ENCODE assay signal across 24 cellular contexts in the genomic region with DNA sequence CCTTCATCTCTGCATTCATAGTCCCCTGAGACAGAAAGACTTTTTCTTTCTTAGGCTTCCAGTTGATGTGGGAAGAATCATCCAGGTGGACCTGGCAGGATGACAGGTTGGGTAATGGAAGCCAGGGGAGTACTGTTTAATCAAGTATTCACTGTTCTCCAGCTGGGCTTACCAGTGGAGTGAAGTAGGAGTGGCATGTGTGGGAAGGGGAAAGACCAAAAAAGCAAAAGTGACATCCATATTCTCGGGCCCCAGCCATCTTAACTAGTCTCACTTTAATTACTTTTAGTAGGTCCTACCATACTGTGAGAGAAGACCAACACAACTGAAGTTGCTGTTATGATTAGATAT. TPM values are rescaled to one million over a fixed set of nuclear protein-coding genes. Genes with fewer than 3 reads are reported as not detected.
DNase-seq lines count a peak whose midpoint lies in the region; ATAC-seq, FAIRE-seq and TF ChIP-seq lines count a peak whose summit lies in the region.
"Had no signal": no experiment of that assay in that cellular context is flagged by ENCODE, and none has a peak within 500 bp of the region (broad histone marks: within the 10 kb centered on the region; RNA-seq: fewer than 3 reads in every experiment).

No MANE protein-coding gene starts in this region.

- no peak for TF ChIP-seq EP300 in HepG2 (IDR thresholded peaks at IDR 0.05; ENCODE audit: low read depth in 2 of 2, low read length in 2 of 2)
- TF ChIP-seq EP300 in HepG2 (CRISPR knock-in tag; IDR thresholded peaks at IDR 0.05; ENCODE audit: borderline replicate concordance): no peak

- no peaks in the 10 kb centered on the region for H3K9me3 Mint-ChIP-seq in CD4-positive, alpha-beta T cell
- H3K9me3 Mint-ChIP-seq in dendritic cell treated with granulocyte-macrophage colony-stimulating factor and Interleukin-4, amounts not matched to agents 40 ng/mL and 50 ng/mL, for 4 days: no peaks in the 10 kb centered on the region
- H3K9me3 Mint-ChIP-seq: WTC11 had no signal

- no peak for TF ChIP-seq POLR2A in HepG2 (IDR thresholded peaks at IDR 0.05; ENCODE audit: insufficient read depth in 1 of 2, low read depth in 2 of 2, low read length in 2 of 2)

- H3K4me3 Mint-ChIP-seq in CD4-positive, alpha-beta T cell: no peak overlapping the region
- H3K4me3 Mint-ChIP-seq in dendritic cell treated with granulocyte-macrophage colony-stimulating factor and Interleukin-4, amounts not matched to agents 40 ng/mL and 50 ng/mL, for 4 days: no peak overlapping the region
- H3K4me3 Mint-ChIP-seq: activated naive CD8-positive, alpha-beta T cell; WTC11 had no signal

- no peaks in the 10 kb centered on the region for H3K36me3 ChIP-seq in HepG2 (replicated peaks in 1 of 2; ENCODE audit: control insufficient read depth in 1 of 2, insufficient read depth in 2 of 2, low read length in 2 of 2)
- H3K36me3 ChIP-seq: transverse colon had no signal

- CTCF ChIA-PET in CD4-positive, alpha-beta T cell (lab: Charles Lee): no interaction called here
- CTCF ChIA-PET in HepG2 (lab: Yijun Ruan, JAX; ENCODE audit: low intra/inter-chr PET ratio, low total read pairs): no interaction called here

- no peak for FAIRE-seq in HepG2 (lab: Jason Lieb, UNC)

- in situ Hi-C loops in HepG2 (cut with HindIII; ENCODE audit: extremely low pct_ligation_motif_present, low pct_unique_long_range_greater_than_20kb): no loop called here

- H3K27me3 ChIP-seq in CD4-positive, alpha-beta T cell (ENCODE audit: control insufficient read depth, insufficient read depth, low read length): no peaks in the 10 kb centered on the region
- H3K27me3 ChIP-seq in HL-60 (ENCODE audit: insufficient read depth, poor library complexity, severe bottlenecking): no peaks in the 10 kb centered on the region
- no peaks in the 10 kb centered on the region for H3K27me3 ChIP-seq in HepG2 (ENCODE audit: control insufficient read depth in 1 of 2, insufficient read depth in 2 of 2, low read length in 2 of 2)
- H3K27me3 ChIP-seq: transverse colon had no signal

- no peak for TF ChIP-seq RAD21 in HepG2 (CRISPR knock-in tag; IDR thresholded peaks at IDR 0.05)

- H3K79me2 ChIP-seq in HepG2 (ENCODE audit: insufficient read depth, low read length): no peaks in the 10 kb centered on the region

- H3K27ac ChIP-seq in CD4-positive, alpha-beta T cell (ENCODE audit: low read depth, low read length): no peak overlapping the region
- peak overlapping the region; percentile 100 for H3K27ac ChIP-seq in HL-60 (replicated peaks)
- no peak overlapping the region for H3K27ac ChIP-seq in HepG2 (ENCODE audit: extremely low read length, insufficient read depth, low read length)
- H3K27ac ChIP-seq: epithelial cell of prostate, transverse colon had no signal

- ATAC-seq in CD4-positive, alpha-beta T cell (ENCODE audit: poor library complexity): no peak
- no peak for ATAC-seq in HepG2
- ATAC-seq in GM21529 (IDR thresholded peaks at IDR 0.05; ENCODE audit: unreplicated experiment): no peak
- ATAC-seq: heart right ventricle; left colon; naive thymus-derived CD4-positive, alpha-beta T cell; WTC11 had no signal

- H2AFZ ChIP-seq in HepG2 (ENCODE audit: low read length): no peak overlapping the region

- H4K20me1 ChIP-seq in HepG2 (ENCODE audit: insufficient read depth, low read length): no peaks in the 10 kb centered on the region

- WGBS in HepG2 (ENCODE audit: low lambda C conversion rate): 0% methylated on average over 1 of the region's 1 CpG

- no peaks in the 10 kb centered on the region for H3K27me3 Mint-ChIP-seq in CD4-positive, alpha-beta T cell
- peaks cover 4% of the 10 kb centered on the region for H3K27me3 Mint-ChIP-seq in dendritic cell treated with granulocyte-macrophage colony-stimulating factor and Interleukin-4, amounts not matched to agents 40 ng/mL and 50 ng/mL, for 4 days
- H3K27me3 Mint-ChIP-seq: activated naive CD8-positive, alpha-beta T cell; naive thymus-derived CD4-positive, alpha-beta T cell had no signal

- H3K36me3 Mint-ChIP-seq in CD4-positive, alpha-beta T cell (ENCODE audit: low read depth): no peaks in the 10 kb centered on the region
- H3K36me3 Mint-ChIP-seq in dendritic cell treated with granulocyte-macrophage colony-stimulating factor and Interleukin-4, amounts not matched to agents 40 ng/mL and 50 ng/mL, for 4 days (ENCODE audit: low read depth): peaks cover 27% of the 10 kb centered on the region
- H3K36me3 Mint-ChIP-seq: activated naive CD8-positive, alpha-beta T cell; WTC11 had no signal

- no peaks in the 10 kb centered on the region for H3K9me3 ChIP-seq in CD4-positive, alpha-beta T cell (ENCODE audit: control insufficient read depth, low read length)
- no peaks in the 10 kb centered on the region for H3K9me3 ChIP-seq in HepG2 (ENCODE audit: low read length)
- H3K9me3 ChIP-seq: heart right ventricle, transverse colon had no signal

- H3K4me1 Mint-ChIP-seq in CD4-positive, alpha-beta T cell (ENCODE audit: low read depth): peaks cover 67% of the 10 kb centered on the region
- H3K4me1 Mint-ChIP-seq in dendritic cell treated with granulocyte-macrophage colony-stimulating factor and Interleukin-4, amounts not matched to agents 40 ng/mL and 50 ng/mL, for 4 days (ENCODE audit: low read depth): peaks cover 71% of the 10 kb centered on the region

- H3K4me3 ChIP-seq in HL-60 (replicated peaks; ENCODE audit: insufficient read depth, low read length) (no peak overlapping the region), HepG2 (replicated peaks in 1 of 3; ENCODE audit: insufficient read depth in 1 of 3, low read depth in 2 of 3, low read length in 3 of 3) (no peak overlapping the region)
- H3K4me3 ChIP-seq: heart right ventricle, transverse colon had no signal

- BruUV-seq in HepG2 (replicated peaks; lab: Mats Ljungman, UMichigan): no TSS peak

- TF ChIP-seq CTCF in CD4-positive, alpha-beta T cell (IDR thresholded peaks at IDR 0.05): no peak
- TF ChIP-seq CTCF in HL-60 (IDR thresholded peaks at IDR 0.05; ENCODE audit: insufficient read depth, low read length) (no peak), HepG2 (CRISPR knock-in tag; IDR thresholded peaks at IDR 0.05) (no peak)

- H3K9ac ChIP-seq in HepG2 (ENCODE audit: insufficient read depth, low read depth, low read length): no peak overlapping the region

- POLR2A ChIA-PET in CD4-positive, alpha-beta T cell (lab: Charles Lee): no interaction called here
- POLR2A ChIA-PET in HepG2 (lab: Yijun Ruan, JAX): no interaction called here

- no peak for DNase-seq in CD4-positive, alpha-beta T cell
- DNase-seq in HL-60 (ENCODE audit: low read depth in 1 of 2, low spot score in 1 of 2) (peak in 1 of 2 experiments; percentile 80), OCI-M2 (lab: John Stamatoyannopoulos, UW; ENCODE audit: unreplicated experiment) (peak; percentile 55), ureter (ENCODE audit: low spot score) (no peak), HepG2 (ENCODE audit: low spot score) (no peak), activated gamma-delta T cell (lab: John Stamatoyannopoulos, UW) (no peak)
- DNase-seq: cerebellar nuclear complex; GOT3; heart right ventricle; left colon; naive thymus-derived CD4-positive, alpha-beta T cell; NCI-H1436 treated with DMSO at 0.1 percent for 48 hours; NCI-H524; retina; stimulated activated CD4-positive, alpha-beta T cell treated with anti-CD3 and anti-CD28 coated beads, Interleukin-4, amount 100 ng/mL, for 4 hours; transverse colon had no signal

- peak overlapping the region; percentile 75 for H3K27ac Mint-ChIP-seq in CD4-positive, alpha-beta T cell
- peak overlapping the region; percentile 84 for H3K27ac Mint-ChIP-seq in dendritic cell treated with granulocyte-macrophage colony-stimulating factor and Interleukin-4, amounts not matched to agents 40 ng/mL and 50 ng/mL, for 4 days
- H3K27ac Mint-ChIP-seq: activated naive CD8-positive, alpha-beta T cell; WTC11 had no signal

- intact Hi-C loops in CD4-positive, alpha-beta T cell (cut with DNase I, micrococcal nuclease): no loop called here
- intact Hi-C loops in dendritic cell treated with granulocyte-macrophage colony-stimulating factor and Interleukin-4, amounts not matched to agents 40 ng/mL and 50 ng/mL, for 4 days (cut with micrococcal nuclease): loop anchor here (5.0 kb wide), 1 partner anchor 34 kb away; no protein-coding TSS in a partner anchor
- intact Hi-C loops in HepG2 (cut with micrococcal nuclease; ENCODE audit: unreplicated experiment): no loop called here

- no peaks in the 10 kb centered on the region for H3K4me1 ChIP-seq in HepG2 (ENCODE audit: insufficient read depth, low read length)
- H3K4me1 ChIP-seq: transverse colon had no signal

- no peak overlapping the region for H3K4me2 ChIP-seq in HepG2 (ENCODE audit: low read depth, low read length)

TF ChIP-seq in HepG2, 621 proteins besides CTCF, POLR2A, EP300 and RAD21 (continues in another document):
- no peak for TF ChIP-seq JUNB (CRISPR knock-in tag; IDR thresholded peaks at IDR 0.05; ENCODE audit: borderline replicate concordance)

RNA-seq across cellular contexts. Expression of gene VSIG4, which starts 18.5 kb away (rescaled TPM):
- total RNA-seq in CD4-positive, alpha-beta T cell: under 1 TPM in 1 of 2 experiments, not detected in 1; 0.11 TPM
- 23.4 TPM for total RNA-seq in ureter
- not detected in 2 replicates for total RNA-seq in HepG2 (2016; rRNA removed; fragmentation: Illumina TruSeq; extraction: Trizol)
- not detected in 2 replicates for total RNA-seq in HepG2 (2016; cell fraction: cytosol; rRNA removed; fragmentation: Illumina TruSeq; extraction: Trizol; ENCODE audit: low read depth)
- total RNA-seq in HepG2 (2016; cell fraction: insoluble cytoplasmic fraction; rRNA removed; fragmentation: Illumina TruSeq; extraction: Trizol): not detected in 2 replicates
- total RNA-seq in HepG2 (2016; cell fraction: membrane; rRNA removed; fragmentation: Illumina TruSeq; extraction: Trizol): not detected in 2 replicates
- total RNA-seq in HepG2 (2016; cell fraction: nucleus; rRNA removed; fragmentation: Illumina TruSeq; extraction: Trizol): not detected in 2 replicates
- polyA plus RNA-seq in HepG2 (2011; rRNA removed): not detected in 2 replicates
- polyA plus RNA-seq in HepG2 (2011; cell fraction: cytosol; rRNA removed): not detected in 2 replicates
- not detected in 2 replicates for polyA plus RNA-seq in HepG2 (2011; cell fraction: nucleus; rRNA removed)
- not detected in 2 replicates for polyA plus RNA-seq in HepG2 (2012)
- not detected in 2 replicates for polyA plus RNA-seq in HepG2 (2016; cell fraction: cytosol; fragmentation: Illumina TruSeq; extraction: Trizol; ENCODE audit: low read depth)
- not detected in 2 replicates for polyA plus RNA-seq in HepG2 (2016; cell fraction: insoluble cytoplasmic fraction; fragmentation: Illumina TruSeq; extraction: Trizol; ENCODE audit: low read depth)
- polyA plus RNA-seq in HepG2 (2016; cell fraction: membrane; fragmentation: Illumina TruSeq; extraction: Trizol; ENCODE audit: low read depth): not detected in 2 replicates
- polyA plus RNA-seq in HepG2 (2016; cell fraction: nucleus; fragmentation: Illumina TruSeq; extraction: Trizol; ENCODE audit: insufficient read depth, low read depth): not detected in 2 replicates
- polyA minus RNA-seq in HepG2 (2011; rRNA and poly(A)+ RNA removed; ENCODE audit: low replicate concordance): not detected in 2 replicates
- not detected in 2 replicates for polyA minus RNA-seq in HepG2 (2011; cell fraction: cytosol; rRNA and poly(A)+ RNA removed)
- polyA minus RNA-seq in HepG2 (2011; cell fraction: nucleus; rRNA and poly(A)+ RNA removed): not detected in 2 replicates
- total RNA-seq: M059J; osteocyte; T-helper 1 cell treated with Interleukin-12 subunit alpha and Interleukin-12 subunit beta and Interleukin-4 antibody, amounts not matched to agents 30 ng/mL and 1 ng/mL, for 36 hours had no signal

Comparison
In these comparisons a context has a peak if more than half of its experiments do, and no peak if none do; other contexts are left out.
1. RNA of gene VSIG4, which starts 18.5 kb away (total RNA-seq): 23.4 TPM in ureter (single experiment); 0.11 TPM in CD4-positive, alpha-beta T cell and not detected in HepG2; every median in the first group is over 10 times any median in the second.